11 cellular contexts compared by ENCODE assay signal in genomic region chr5:91059409-91059808, GRCh38.
A peak's percentile ranks its signal among the peaks of the same experiment; 100 is the strongest.
DNase-seq lines count a peak whose midpoint lies in the region; ATAC-seq and TF ChIP-seq lines count a peak whose summit lies in the region.
"Had no signal": no experiment of that assay in that cellular context is flagged by ENCODE, and none has a peak within 500 bp of the region (broad histone marks: within the 10 kb centered on the region; RNA-seq: fewer than 3 reads in every experiment).

No MANE protein-coding gene starts in this region.

- peak; percentile 70 for DNase-seq in GM12865 (ENCODE audit: low read depth)
- no peak for DNase-seq in T-helper 17 cell
- DNase-seq in NCI-H187 treated with DMSO at 0.1 percent for 48 hours (lab: John Stamatoyannopoulos, UW): no peak
- no peak for DNase-seq in NCI-H1105 (lab: John Stamatoyannopoulos, UW)
- DNase-seq in nucleus accumbens (lab: John Stamatoyannopoulos, UW): no peak
- no peak for DNase-seq in SKM-1 treated with dmso at 0.1 percent for 144 hours (lab: John Stamatoyannopoulos, UW; ENCODE audit: unreplicated experiment)
- DNase-seq: activated effector memory CD4-positive, alpha-beta T cell treated with Interleukin-2 at 50 U/mL for 16 hours had no signal

- TF ChIP-seq CTCF in GM12865 (IDR thresholded peaks at IDR 0.05; ENCODE audit: insufficient read depth, low read depth, low read length, missing control alignments): no peak

- no peak overlapping the region for H3K4me3 Mint-ChIP-seq in T-helper 17 cell
- H3K4me3 Mint-ChIP-seq: IgD-negative memory B cell had no signal

- H3K27me3 Mint-ChIP-seq in T-helper 17 cell: peaks cover 32% of the 10 kb centered on the region

- peaks cover 6% of the 10 kb centered on the region for H3K4me1 Mint-ChIP-seq in T-helper 17 cell

- H3K27ac Mint-ChIP-seq in T-helper 17 cell: no peak overlapping the region
- H3K27ac Mint-ChIP-seq: IgD-negative memory B cell had no signal

- H3K9me3 ChIP-seq in T-helper 17 cell (ENCODE audit: control insufficient read depth, low read length, poor library complexity, severe bottlenecking): no peaks in the 10 kb centered on the region
- H3K9me3 ChIP-seq: BLaER1 had no signal

- ATAC-seq in GM19397 (IDR thresholded peaks at IDR 0.05; ENCODE audit: unreplicated experiment) (peak; percentile 76), HG02938 (IDR thresholded peaks at IDR 0.05; ENCODE audit: unreplicated experiment) (peak; percentile 86), T-helper 17 cell (peak; percentile 52)

- H3K4me3 ChIP-seq in GM12865 (ENCODE audit: low read depth, low read length): no peak overlapping the region
- H3K4me3 ChIP-seq: BLaER1 had no signal

- H3K36me3 Mint-ChIP-seq in T-helper 17 cell (ENCODE audit: low read depth): no peaks in the 10 kb centered on the region
- H3K36me3 Mint-ChIP-seq: IgD-negative memory B cell had no signal
